ENCODE assay signal across 11 cellular contexts in the genomic region with DNA sequence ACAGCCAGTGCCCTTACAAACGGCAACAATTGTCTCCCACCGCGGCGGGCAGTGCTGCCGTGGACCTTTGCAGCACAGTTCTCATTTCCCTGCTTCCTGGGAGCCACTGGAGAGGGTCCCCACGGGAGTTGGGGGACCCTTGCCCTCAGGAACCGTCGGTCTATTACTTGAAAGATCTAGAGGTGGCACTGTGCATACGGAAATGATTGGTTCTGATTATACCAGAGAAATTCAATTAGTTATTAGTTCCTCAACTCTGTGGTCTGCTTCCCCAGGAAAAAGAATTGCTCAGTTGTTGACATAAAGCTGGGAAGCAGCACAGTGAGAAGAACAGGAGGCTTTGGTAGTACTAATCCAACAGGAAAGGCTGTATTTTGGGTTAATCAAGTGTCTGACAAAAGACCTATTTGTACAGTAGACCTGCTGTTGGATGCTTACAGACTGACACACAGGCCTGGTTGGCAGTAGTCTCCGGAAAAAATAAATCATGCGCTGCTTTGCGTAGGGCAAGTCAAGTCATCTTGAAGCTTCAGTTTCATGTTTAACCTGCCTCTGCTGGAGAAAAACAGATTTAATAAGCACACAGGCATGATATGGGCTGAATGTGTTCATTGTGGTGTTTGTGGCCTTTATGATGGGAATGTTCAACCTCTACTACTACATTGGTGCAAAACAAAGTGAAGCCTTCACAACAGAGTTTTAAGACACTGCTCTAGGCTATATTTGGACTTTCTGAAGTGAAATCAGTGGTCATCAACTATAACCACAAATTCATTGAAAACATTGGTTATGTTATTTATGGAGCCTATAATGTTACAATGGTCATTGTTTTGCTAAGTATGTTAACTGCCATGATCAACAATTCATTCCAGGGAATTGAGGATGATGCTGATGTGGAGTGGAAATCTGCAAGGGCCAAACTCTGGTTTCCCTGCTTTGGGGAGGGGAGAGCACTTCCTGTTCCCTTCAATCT. TPM values are rescaled to one million over a fixed set of nuclear protein-coding genes. Genes with fewer than 3 reads are reported as not detected.
DNase-seq lines count a peak whose midpoint lies in the region; ATAC-seq and TF ChIP-seq lines count a peak whose summit lies in the region.
"Had no signal": no experiment of that assay in that cellular context is flagged by ENCODE, and none has a peak within 500 bp of the region (broad histone marks: within the 10 kb centered on the region; RNA-seq: fewer than 3 reads in every experiment).

No MANE protein-coding gene starts in this region.

- H3K9me3 Mint-ChIP-seq in activated naive CD4-positive, alpha-beta T cell treated with anti-CD3 and anti-CD28 coated beads for 36 hours = no peaks in the 10 kb centered on the region
- peaks cover 5% of the 10 kb centered on the region for H3K9me3 Mint-ChIP-seq in endodermal cell
- H3K9me3 Mint-ChIP-seq in stimulated activated memory B cell treated with anti-CD40 and anti-IgM and Interleukin-4, amounts not matched to agents 10 μg/mL and 1 μg/mL and 100 μg/mL, for 72 hours = no peaks in the 10 kb centered on the region
- H3K9me3 Mint-ChIP-seq: activated T-helper 1 cell treated with anti-CD3 and anti-CD28 coated beads, Interleukin-12 subunit alpha, Interleukin-12 subunit beta, Interleukin-2, Interleukin-4 antibody, amounts not matched to agents 30 ng/mL and 10 ng/mL and 1 ng/mL, durations not matched to agents 14 hours and 24 hours and 36 hours had no signal

- H3K4me1 ChIP-seq in endodermal cell (ENCODE audit: control insufficient read depth, insufficient read depth, low read length) (peaks cover 16% of the 10 kb centered on the region), colonic mucosa (no peaks in the 10 kb centered on the region)

- no peaks in the 10 kb centered on the region for H3K27me3 ChIP-seq in endodermal cell (ENCODE audit: control insufficient read depth, insufficient read depth, low read length, poor library complexity, severe bottlenecking)
- H3K27me3 ChIP-seq in colonic mucosa = no peaks in the 10 kb centered on the region

- peak; percentile 20 for ATAC-seq in stimulated activated memory B cell treated with anti-CD40 and anti-IgM and Interleukin-4, amounts not matched to agents 10 μg/mL and 1 μg/mL and 100 μg/mL, for 72 hours
- ATAC-seq in GM18867 (IDR thresholded peaks at IDR 0.05; ENCODE audit: unreplicated experiment) = no peak

- no peak overlapping the region for H3K4me3 Mint-ChIP-seq in activated naive CD4-positive, alpha-beta T cell treated with anti-CD3 and anti-CD28 coated beads for 36 hours
- no peak overlapping the region for H3K4me3 Mint-ChIP-seq in endodermal cell
- H3K4me3 Mint-ChIP-seq in stimulated activated memory B cell treated with anti-CD40 and anti-IgM and Interleukin-4, amounts not matched to agents 10 μg/mL and 1 μg/mL and 100 μg/mL, for 72 hours = peak overlapping the region; percentile 63
- H3K4me3 Mint-ChIP-seq: activated T-helper 1 cell treated with anti-CD3 and anti-CD28 coated beads, Interleukin-12 subunit alpha, Interleukin-12 subunit beta, Interleukin-2, Interleukin-4 antibody, amounts not matched to agents 30 ng/mL and 10 ng/mL and 1 ng/mL, durations not matched to agents 14 hours and 24 hours and 36 hours had no signal

- H3K9ac ChIP-seq in endodermal cell (ENCODE audit: extremely low read depth, low read length, poor library complexity, severe bottlenecking) (no peak overlapping the region), colonic mucosa (ENCODE audit: low read depth in 2 of 2, low read length in 2 of 2) (no peak overlapping the region)

- H3K9me3 ChIP-seq in endodermal cell (ENCODE audit: control insufficient read depth, low read length) (no peaks in the 10 kb centered on the region), colonic mucosa (no peaks in the 10 kb centered on the region)

- H3K4me3 ChIP-seq in endodermal cell (ENCODE audit: low read length) (no peak overlapping the region), colonic mucosa (no peak overlapping the region)

- CTCF ChIA-PET in activated naive CD4-positive, alpha-beta T cell treated with anti-CD3 and anti-CD28 coated beads for 36 hours (lab: Charles Lee) = no interaction called here

- H3K27ac Mint-ChIP-seq in activated naive CD4-positive, alpha-beta T cell treated with anti-CD3 and anti-CD28 coated beads for 36 hours = no peak overlapping the region
- no peak overlapping the region for H3K27ac Mint-ChIP-seq in endodermal cell
- peak overlapping the region; percentile 71 for H3K27ac Mint-ChIP-seq in stimulated activated memory B cell treated with anti-CD40 and anti-IgM and Interleukin-4, amounts not matched to agents 10 μg/mL and 1 μg/mL and 100 μg/mL, for 72 hours
- H3K27ac Mint-ChIP-seq: activated T-helper 1 cell treated with anti-CD3 and anti-CD28 coated beads, Interleukin-12 subunit alpha, Interleukin-12 subunit beta, Interleukin-2, Interleukin-4 antibody, amounts not matched to agents 30 ng/mL and 10 ng/mL and 1 ng/mL, durations not matched to agents 14 hours and 24 hours and 36 hours; CD4-positive, CD25-positive, alpha-beta regulatory T cell had no signal

- WGBS in endodermal cell (ENCODE audit: insufficient coverage in 1 of 2, insufficient read length in 1 of 2), 2 experiments = 89% methylated on average over 12 of the region's 12 CpGs

- no peaks in the 10 kb centered on the region for H3K36me3 ChIP-seq in endodermal cell (ENCODE audit: control insufficient read depth, insufficient read depth, low read length)
- no peaks in the 10 kb centered on the region for H3K36me3 ChIP-seq in colonic mucosa

- peak overlapping the region; percentile 99 for H3K27ac ChIP-seq in endodermal cell (ENCODE audit: low read depth, low read length)
- H3K27ac ChIP-seq in colonic mucosa = no peak overlapping the region

- peaks cover 5% of the 10 kb centered on the region for H3K4me1 Mint-ChIP-seq in activated naive CD4-positive, alpha-beta T cell treated with anti-CD3 and anti-CD28 coated beads for 36 hours (ENCODE audit: low read depth)
- H3K4me1 Mint-ChIP-seq in endodermal cell = peaks cover 52% of the 10 kb centered on the region
- H3K4me1 Mint-ChIP-seq in stimulated activated memory B cell treated with anti-CD40 and anti-IgM and Interleukin-4, amounts not matched to agents 10 μg/mL and 1 μg/mL and 100 μg/mL, for 72 hours = peaks cover 31% of the 10 kb centered on the region

- peak; percentile 40 for DNase-seq in activated naive CD4-positive, alpha-beta T cell treated with anti-CD3 and anti-CD28 coated beads for 36 hours
- no peak for DNase-seq in activated naive CD4-positive, alpha-beta T cell (lab: John Stamatoyannopoulos, UW)
- DNase-seq in NCI-H146 treated with DMSO at 0.1 percent for 48 hours (lab: John Stamatoyannopoulos, UW; ENCODE audit: unreplicated experiment) = peak; percentile 8
- peak; percentile 34 for DNase-seq in endodermal cell
- no peak for DNase-seq in NCI-H1694 (lab: John Stamatoyannopoulos, UW)
- DNase-seq in colonic mucosa = no peak
- DNase-seq: Right ventricle myocardium superior had no signal

- H3K27me3 Mint-ChIP-seq in activated naive CD4-positive, alpha-beta T cell treated with anti-CD3 and anti-CD28 coated beads for 36 hours (ENCODE audit: low read depth) = peaks cover 17% of the 10 kb centered on the region
- peaks cover 3% of the 10 kb centered on the region for H3K27me3 Mint-ChIP-seq in endodermal cell (ENCODE audit: insufficient read depth)
- H3K27me3 Mint-ChIP-seq in stimulated activated memory B cell treated with anti-CD40 and anti-IgM and Interleukin-4, amounts not matched to agents 10 μg/mL and 1 μg/mL and 100 μg/mL, for 72 hours = no peaks in the 10 kb centered on the region

- intact Hi-C loops in activated naive CD4-positive, alpha-beta T cell treated with anti-CD3 and anti-CD28 coated beads for 36 hours (cut with micrococcal nuclease) = no loop called here
- intact Hi-C loops in colonic mucosa (cut with DNase I) = no loop called here

- TF ChIP-seq CTCF in endodermal cell (conservative IDR thresholded peaks at IDR 0.05) = no peak
- TF ChIP-seq CTCF in colonic mucosa (IDR thresholded peaks at IDR 0.05) = no peak

- no peaks in the 10 kb centered on the region for H3K36me3 Mint-ChIP-seq in activated naive CD4-positive, alpha-beta T cell treated with anti-CD3 and anti-CD28 coated beads for 36 hours (ENCODE audit: low read depth)
- H3K36me3 Mint-ChIP-seq in endodermal cell (ENCODE audit: low read depth) = no peaks in the 10 kb centered on the region
- H3K36me3 Mint-ChIP-seq in stimulated activated memory B cell treated with anti-CD40 and anti-IgM and Interleukin-4, amounts not matched to agents 10 μg/mL and 1 μg/mL and 100 μg/mL, for 72 hours = no peaks in the 10 kb centered on the region
- H3K36me3 Mint-ChIP-seq: CD4-positive, CD25-positive, alpha-beta regulatory T cell had no signal

RNA-seq across cellular contexts. Expression of a gene that starts 54.6 kb away (rescaled TPM):
- total RNA-seq in activated naive CD4-positive, alpha-beta T cell treated with anti-CD3 and anti-CD28 coated beads for 36 hours = 10 to 100 TPM; 29.6 to 31.7 TPM
- total RNA-seq in endodermal cell (10 to 100 TPM; 66.0 to 70.9 TPM), colonic mucosa (10 to 100 TPM; 24.4 to 79.6 TPM)
- 183 TPM for polyA plus RNA-seq in endodermal cell (2013, experiment 1 of 2)
- polyA plus RNA-seq in endodermal cell (2013, experiment 2 of 2) = 180 TPM

Comparison
In these comparisons a context has a peak if more than half of its experiments do, and no peak if none do; other contexts are left out.
1. DNase-seq: peak in activated naive CD4-positive, alpha-beta T cell treated with anti-CD3 and anti-CD28 coated beads for 36 hours (single experiment), NCI-H146 treated with DMSO at 0.1 percent for 48 hours (single experiment) and endodermal cell (single experiment); none in activated naive CD4-positive, alpha-beta T cell (0 of 4), NCI-H1694 (single experiment) and colonic mucosa (single experiment).